16 cellular contexts compared by ENCODE assay signal in the genomic region with DNA sequence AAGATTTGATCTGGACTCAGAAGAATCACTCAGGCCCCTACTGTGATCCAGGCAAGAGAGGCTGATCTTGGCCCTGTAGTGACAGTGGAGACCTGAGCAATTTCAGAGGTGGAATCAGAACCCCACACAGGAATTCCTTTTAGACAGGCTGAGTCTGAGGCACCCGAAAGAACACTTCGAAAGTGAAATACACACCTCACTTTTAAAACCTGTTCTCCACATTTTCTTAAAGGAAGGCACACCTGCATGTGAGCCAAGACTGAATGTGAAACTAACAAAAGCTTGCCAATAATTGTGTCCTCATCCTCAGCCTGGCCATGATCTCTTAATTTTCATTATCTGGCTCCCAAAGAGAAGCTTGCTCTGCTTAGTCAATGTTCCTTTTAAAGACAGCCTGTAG. TPM values are rescaled to one million over a fixed set of nuclear protein-coding genes. Genes with fewer than 3 reads are reported as not detected.
DNase-seq lines count a peak whose midpoint lies in the region; ATAC-seq, FAIRE-seq and TF ChIP-seq lines count a peak whose summit lies in the region.
"Had no signal": no experiment of that assay in that cellular context is flagged by ENCODE, and none has a peak within 500 bp of the region (broad histone marks: within the 10 kb centered on the region; RNA-seq: fewer than 3 reads in every experiment).

No MANE protein-coding gene starts in this region.

- H3K27me3 ChIP-seq in GM12878 (replicated peaks in 1 of 2; ENCODE audit: control insufficient read depth in 2 of 2, insufficient read depth in 2 of 2, low read length in 1 of 2) (no peaks in the 10 kb centered on the region), aorta (ENCODE audit: control insufficient read depth in 1 of 2, insufficient read depth in 2 of 2, low read length in 1 of 2) (no peaks in the 10 kb centered on the region)

- no peaks in the 10 kb centered on the region for H4K20me1 ChIP-seq in GM12878 (ENCODE audit: control insufficient read depth, insufficient read depth)

- H3K4me3 ChIP-seq in GM12878 (no peak overlapping the region), aorta (ENCODE audit: low read length in 2 of 2) (no peak overlapping the region)

- TF ChIP-seq POLR2A in GM12878 (IDR thresholded peaks at IDR 0.05; ENCODE audit: low read depth, low read length), result no peak

- TF ChIP-seq RAD21 in GM12878 (IDR thresholded peaks at IDR 0.05; ENCODE audit: insufficient read depth, low read depth, low read length), result no peak

- no peak for TF ChIP-seq CTCF in GM12878 (IDR thresholded peaks at IDR 0.05 in 2 of 3, conservative IDR thresholded peaks at IDR 0.05 in 1 of 3; ENCODE audit: control insufficient read depth in 2 of 3, extremely low read depth in 1 of 3, insufficient read depth in 1 of 3, low read depth in 3 of 3, low read length in 3 of 3)

- intact Hi-C loops in GM12878 (cut with micrococcal nuclease; ENCODE audit: unreplicated experiment) (no loop called here), aorta (cut with DNase I) (no loop called here)

- CTCF ChIA-PET in GM12878 (lab: Yijun Ruan, JAX), result no interaction called here

- 15% methylated on average over 2 of the region's 2 CpGs for WGBS in GM12878 (ENCODE audit: insufficient coverage, insufficient replicate concordance, low lambda C conversion rate, missing lambda C conversion rate)
- 98% methylated on average over 2 of the region's 2 CpGs for WGBS in aorta, 2 donors

- H3K36me3 ChIP-seq in GM12878 (ENCODE audit: control insufficient read depth in 2 of 2, insufficient read depth in 2 of 2, low read length in 1 of 2), result no peaks in the 10 kb centered on the region
- H3K36me3 ChIP-seq in aorta (ENCODE audit: control insufficient read depth in 1 of 2, insufficient read depth in 2 of 2, low read length in 1 of 2), result no peaks in the 10 kb centered on the region

- no peak for FAIRE-seq in GM12878 (lab: Jason Lieb, UNC)
- FAIRE-seq: TTC549 had no signal

- peaks cover 36% of the 10 kb centered on the region for H3K4me1 ChIP-seq in GM12878 (ENCODE audit: control insufficient read depth, insufficient read depth, low read length)
- H3K4me1 ChIP-seq in aorta (ENCODE audit: control insufficient read depth in 1 of 2, insufficient read depth in 2 of 2, low read length in 2 of 2), result no peaks in the 10 kb centered on the region

- no peak overlapping the region for H3K27ac ChIP-seq in GM12878 (ENCODE audit: control insufficient read depth, insufficient read depth)
- H3K27ac ChIP-seq in aorta (ENCODE audit: low read depth in 1 of 2, low read length in 2 of 2), result no peak overlapping the region
- H3K27ac ChIP-seq: HL-60 had no signal

- TF ChIP-seq EP300 in GM12878 (IDR thresholded peaks at IDR 0.05; ENCODE audit: borderline replicate concordance in 1 of 2, control insufficient read depth in 1 of 2, low read depth in 2 of 2, low read length in 2 of 2), result no peak

- POLR2A ChIA-PET in GM12878 (lab: Charles Lee), result no interaction called here

- peak overlapping the region; percentile 66; the same call in 1 of the 2 replicates for H3K4me2 ChIP-seq in GM12878 (ENCODE audit: control insufficient read depth, insufficient read depth)

- RAD21 ChIA-PET in GM12878 (lab: Charles Lee; ENCODE audit: unreplicated experiment), result no interaction called here

- H3K9ac ChIP-seq in GM12878 (ENCODE audit: control insufficient read depth, insufficient read depth, low read length), result no peak overlapping the region

- SMC1A ChIA-PET in GM12878 (lab: Charles Lee; ENCODE audit: uncharacterized antibody, unreplicated experiment), result no interaction called here

- DNase-seq in GM12878 (ENCODE audit: low read depth, low spot score) (no peak), NCI-H2107 (lab: John Stamatoyannopoulos, UW) (no peak), dedifferentiated amniotic fluid mesenchymal stem cell (ENCODE audit: extremely low spot score) (no peak), aorta (no peak)
- no peak for DNase-seq in activated effector memory CD4-positive, alpha-beta T cell treated with Interleukin-2 at 50 U/mL for 16 hours
- DNase-seq: activated gamma-delta T cell; CD4-positive, CD25-positive, alpha-beta regulatory T cell; left colon; NCI-H1105 treated with DMSO at 0.1 percent for 48 hours; OCI-M1; stimulated activated CD4-positive, alpha-beta T cell treated with anti-CD3 and anti-CD28 coated beads, Interleukin-4, amount 100 ng/mL, for 1 hour had no signal

- H2AFZ ChIP-seq in GM12878 (ENCODE audit: control insufficient read depth, low read depth, low read length), result no peak overlapping the region

- in situ Hi-C loops in GM12878 (cut with MboI), result no loop called here

- H3K79me2 ChIP-seq in GM12878 (ENCODE audit: control insufficient read depth, insufficient read depth, low read length), result no peaks in the 10 kb centered on the region

- ATAC-seq in GM18499 (IDR thresholded peaks at IDR 0.05; ENCODE audit: insufficient read depth, unreplicated experiment) (peak; percentile 48), GM19467 (IDR thresholded peaks at IDR 0.05; ENCODE audit: unreplicated experiment) (peak; percentile 50), HG02973 (IDR thresholded peaks at IDR 0.05; ENCODE audit: unreplicated experiment) (peak; percentile 46), GM12878 (peak; percentile 49), aorta (ENCODE audit: low FRiP score) (no peak)
- ATAC-seq: left colon had no signal

- H3K9me3 ChIP-seq in GM12878 (replicated peaks; ENCODE audit: control insufficient read depth, insufficient read depth, low read length) (no peaks in the 10 kb centered on the region), aorta (ENCODE audit: control insufficient read depth, low read length) (no peaks in the 10 kb centered on the region)

- no TSS peak for BruUV-seq in GM12878 (replicated peaks; lab: Mats Ljungman, UMichigan)

TF ChIP-seq in GM12878, 131 proteins besides CTCF, POLR2A, EP300 and RAD21 (continues in another document):
- TF ChIP-seq NFIC (IDR thresholded peaks at IDR 0.05; ENCODE audit: low read depth, low read length), result no peak
- TF ChIP-seq ZNF622 (IDR thresholded peaks at IDR 0.05), result no peak
- no peak for TF ChIP-seq STAT1 (conservative IDR thresholded peaks at IDR 0.05)
- TF ChIP-seq, protein P1, sequence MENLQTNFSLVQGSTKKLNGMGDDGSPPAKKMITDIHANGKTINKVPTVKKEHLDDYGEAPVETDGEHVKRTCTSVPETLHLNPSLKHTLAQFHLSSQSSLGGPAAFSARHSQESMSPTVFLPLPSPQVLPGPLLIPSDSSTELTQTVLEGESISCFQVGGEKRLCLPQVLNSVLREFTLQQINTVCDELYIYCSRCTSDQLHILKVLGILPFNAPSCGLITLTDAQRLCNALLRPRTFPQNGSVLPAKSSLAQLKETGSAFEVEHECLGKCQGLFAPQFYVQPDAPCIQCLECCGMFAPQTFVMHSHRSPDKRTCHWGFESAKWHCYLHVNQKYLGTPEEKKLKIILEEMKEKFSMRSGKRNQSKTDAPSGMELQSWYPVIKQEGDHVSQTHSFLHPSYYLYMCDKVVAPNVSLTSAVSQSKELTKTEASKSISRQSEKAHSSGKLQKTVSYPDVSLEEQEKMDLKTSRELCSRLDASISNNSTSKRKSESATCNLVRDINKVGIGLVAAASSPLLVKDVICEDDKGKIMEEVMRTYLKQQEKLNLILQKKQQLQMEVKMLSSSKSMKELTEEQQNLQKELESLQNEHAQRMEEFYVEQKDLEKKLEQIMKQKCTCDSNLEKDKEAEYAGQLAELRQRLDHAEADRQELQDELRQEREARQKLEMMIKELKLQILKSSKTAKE (IDR thresholded peaks at IDR 0.05; ENCODE audit: low read depth, poor library complexity, severe bottlenecking), result no peak
- TF ChIP-seq RELA (IDR thresholded peaks at IDR 0.05; ENCODE audit: borderline replicate concordance, partially characterized antibody), result no peak
- no peak for TF ChIP-seq MEF2B (IDR thresholded peaks at IDR 0.05; ENCODE audit: partially characterized antibody, poor library complexity, severe bottlenecking)

RNA-seq across cellular contexts. Expression of gene SIPA1L2, which starts 32.2 kb away (rescaled TPM):
- not detected in 2 replicates for total RNA-seq in GM12878 (2013; cell fraction: nucleolus; rRNA removed)
- total RNA-seq in GM12878 (2014; rRNA removed) (not detected in 2 replicates), GM12878 (2014; rRNA removed; fragmentation: Illumina TruSeq; extraction: Trizol) (not detected in 2 replicates), GM12878 (2021) (0.05 and 0.18 TPM in 2 replicates), aorta (10 to 100 TPM; 11.3 to 27.6 TPM)
- 0.03 TPM for polyA plus RNA-seq in GM12878 (2011; ENCODE audit: low read depth)
- polyA plus RNA-seq in GM12878 (2011; rRNA removed) (0.01 and 0.03 TPM in 2 replicates), GM12878 (2014; fragmentation: Illumina TruSeq; extraction: Trizol) (0.11 TPM in 1 of 2 replicates, not detected in the other), GM12878 (2014; fragmentation: Nextera tagmentation; extraction: Ambion mirVana) (not detected), GM12878 (2014; rRNA removed) (not detected in 2 replicates), GM12878 (2016; fragmentation: Nextera tagmentation; extraction: Ambion mirVana) (not detected), aorta (1 to 10 TPM; 2.9 to 9.1 TPM)
- 0.02 and 0.03 TPM in 2 replicates for polyA plus RNA-seq in GM12878 (2011; cell fraction: cytosol; rRNA removed)
- 0.01 and 0.09 TPM in 2 replicates for polyA plus RNA-seq in GM12878 (2011; cell fraction: nucleus; rRNA removed)
- 0.04 TPM in 1 of 2 replicates, not detected in the other for polyA plus RNA-seq in GM12878 (2012)
- 0.15 TPM in 2 replicates for polyA minus RNA-seq in GM12878 (2011; rRNA and poly(A)+ RNA removed)
- polyA minus RNA-seq in GM12878 (2011; cell fraction: cytosol; rRNA and poly(A)+ RNA removed), result not detected in 2 replicates
- under 0.01 and 0.19 TPM in 2 replicates for polyA minus RNA-seq in GM12878 (2011; cell fraction: nucleus; rRNA and poly(A)+ RNA removed)
- polyA plus RNA-seq: CD4-positive, CD25-positive, alpha-beta regulatory T cell had no signal

Comparison
In these comparisons a context has a peak if more than half of its experiments do, and no peak if none do; other contexts are left out.
1. RNA of gene SIPA1L2, which starts 32.2 kb away (total RNA-seq): 11.3 to 27.6 TPM in aorta; 0.05 to 0.18 TPM in GM12878; every median in the first group is over 10 times any median in the second.